In the genomic region with DNA sequence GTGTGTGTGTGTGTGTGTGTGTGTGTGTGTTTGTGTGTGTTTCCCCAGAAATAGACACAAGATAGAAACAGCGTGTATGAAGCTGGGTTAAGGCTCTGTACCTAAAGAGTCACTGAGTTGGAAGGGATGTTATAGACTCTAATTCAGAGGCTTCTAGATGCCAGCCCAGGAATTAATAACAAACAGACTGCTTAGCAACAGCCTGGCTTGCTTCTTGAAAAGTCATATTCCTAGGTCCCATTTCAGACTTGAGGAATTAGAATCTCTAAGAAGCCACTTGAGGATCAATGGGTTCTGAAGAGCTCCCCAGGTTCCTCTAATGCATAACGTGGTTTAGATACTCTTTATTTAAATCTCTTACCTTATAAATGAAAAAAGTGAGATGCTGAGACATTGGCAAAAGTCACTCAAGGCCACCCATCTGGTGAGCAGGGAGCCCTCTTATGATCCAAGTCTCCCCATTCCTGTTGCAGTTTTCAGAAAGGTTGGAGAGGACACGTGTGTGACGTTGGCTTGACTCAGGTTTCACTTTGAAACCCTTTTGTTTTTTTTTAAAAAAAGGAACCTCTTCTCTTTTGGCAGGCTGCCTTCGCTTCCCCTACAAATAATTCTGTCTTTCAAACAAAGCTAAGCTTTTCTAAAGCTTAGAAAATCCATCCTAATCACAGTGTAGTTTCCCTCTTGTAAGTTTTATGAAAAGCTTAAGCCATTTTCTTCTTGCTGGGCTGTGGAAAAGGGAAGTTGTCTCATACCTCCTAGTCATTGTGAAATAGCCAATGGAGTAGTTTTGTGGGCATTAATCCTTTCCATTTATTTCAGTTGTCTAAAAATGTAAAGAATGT, we compare ENCODE assay signal across 12 cellular contexts.
DNase-seq lines count a peak whose midpoint lies in the region; ATAC-seq and TF ChIP-seq lines count a peak whose summit lies in the region.
"Had no signal": no experiment of that assay in that cellular context is flagged by ENCODE, and none has a peak within 500 bp of the region (broad histone marks: within the 10 kb centered on the region; RNA-seq: fewer than 3 reads in every experiment).

No MANE protein-coding gene starts in this region.

- CTCF ChIA-PET in naive thymus-derived CD4-positive, alpha-beta T cell (lab: Charles Lee) = interaction anchor here (0.9 kb wide), 1 partner anchor 368 kb away, joined by 3 read pairs; no protein-coding TSS in a partner anchor

- no peaks in the 10 kb centered on the region for H3K27me3 ChIP-seq in naive thymus-derived CD4-positive, alpha-beta T cell (ENCODE audit: control insufficient read depth in 2 of 2, insufficient read depth in 2 of 2, low read length in 2 of 2)
- no peaks in the 10 kb centered on the region for H3K27me3 ChIP-seq in Peyer's patch
- H3K27me3 ChIP-seq: testis had no signal

- no peaks in the 10 kb centered on the region for H3K9me3 ChIP-seq in naive thymus-derived CD4-positive, alpha-beta T cell (ENCODE audit: control insufficient read depth in 2 of 3, low read length in 3 of 3)
- no peaks in the 10 kb centered on the region for H3K9me3 ChIP-seq in Peyer's patch
- H3K9me3 ChIP-seq: testis had no signal

- no peaks in the 10 kb centered on the region for H3K36me3 ChIP-seq in naive thymus-derived CD4-positive, alpha-beta T cell (ENCODE audit: control insufficient read depth in 2 of 3, insufficient read depth in 3 of 3, low read length in 3 of 3)
- H3K36me3 ChIP-seq in Peyer's patch = no peaks in the 10 kb centered on the region

- H3K27ac ChIP-seq in naive thymus-derived CD4-positive, alpha-beta T cell (ENCODE audit: low read depth, low read length) = no peak overlapping the region
- no peak overlapping the region for H3K27ac ChIP-seq in Peyer's patch
- H3K27ac ChIP-seq: testis had no signal

- no peak overlapping the region for H3K4me3 Mint-ChIP-seq in activated T-helper 2 cell treated with anti-CD3 and anti-CD28 coated beads, Interferon-gamma antibody, Interleukin-2, Interleukin-4, amounts not matched to agents 10 μg/mL and 5 μg/mL and 100 μg/mL, durations not matched to agents 14 hours and 24 hours and 36 hours (ENCODE audit: low read depth)
- H3K4me3 Mint-ChIP-seq in naive thymus-derived CD4-positive, alpha-beta T cell = peak overlapping the region in 8 of 10 donors; percentile 4 to 52 (median 22)

- DNase-seq in GF-D8 (lab: John Stamatoyannopoulos, UW) = peak; percentile 12
- peak; percentile 39 for DNase-seq in NCI-H1436 treated with DMSO at 0.1 percent for 48 hours (lab: John Stamatoyannopoulos, UW)
- DNase-seq in activated T-helper 2 cell treated with anti-CD3 and anti-CD28 coated beads, Interferon-gamma antibody, Interleukin-2, Interleukin-4, amounts not matched to agents 10 μg/mL and 5 μg/mL and 100 μg/mL, durations not matched to agents 14 hours and 24 hours and 36 hours (ENCODE audit: low spot score) = no peak
- DNase-seq in naive thymus-derived CD4-positive, alpha-beta T cell = no peak
- no peak for DNase-seq in Peyer's patch
- DNase-seq in inferior parietal cortex (ENCODE audit: extremely low spot score) = no peak
- no peak for DNase-seq in central memory CD4-positive, alpha-beta T cell
- no peak for DNase-seq in COLO668 (lab: John Stamatoyannopoulos, UW; ENCODE audit: unreplicated experiment)
- DNase-seq: effector CD4-positive, alpha-beta T cell; kidney; NK-92 treated with Interleukin-12 subunit alpha and Interleukin-12 subunit beta, amount 100 ng/mL, for 24 hours; testis had no signal

- no peak overlapping the region for H3K4me3 ChIP-seq in naive thymus-derived CD4-positive, alpha-beta T cell (ENCODE audit: low read length)
- H3K4me3 ChIP-seq in Peyer's patch = no peak overlapping the region
- H3K4me3 ChIP-seq: testis had no signal

- peaks cover 16% of the 10 kb centered on the region for H3K36me3 Mint-ChIP-seq in activated T-helper 2 cell treated with anti-CD3 and anti-CD28 coated beads, Interferon-gamma antibody, Interleukin-2, Interleukin-4, amounts not matched to agents 10 μg/mL and 5 μg/mL and 100 μg/mL, durations not matched to agents 14 hours and 24 hours and 36 hours (ENCODE audit: low read depth)
- H3K36me3 Mint-ChIP-seq in naive thymus-derived CD4-positive, alpha-beta T cell = peaks cover 0 to 23% (median 7%) of the 10 kb centered on the region in 5 donors

- no peak for TF ChIP-seq CTCF in Peyer's patch (IDR thresholded peaks at IDR 0.05)

- peak overlapping the region; percentile 79 for H3K27ac Mint-ChIP-seq in activated T-helper 2 cell treated with anti-CD3 and anti-CD28 coated beads, Interferon-gamma antibody, Interleukin-2, Interleukin-4, amounts not matched to agents 10 μg/mL and 5 μg/mL and 100 μg/mL, durations not matched to agents 14 hours and 24 hours and 36 hours
- H3K27ac Mint-ChIP-seq in naive thymus-derived CD4-positive, alpha-beta T cell = peak overlapping the region in 6 of 9 donors; percentile 18 to 53 (median 28)

- no peaks in the 10 kb centered on the region for H3K4me1 ChIP-seq in naive thymus-derived CD4-positive, alpha-beta T cell (ENCODE audit: control insufficient read depth in 2 of 2, insufficient read depth in 2 of 2, low read length in 2 of 2)
- H3K4me1 ChIP-seq in Peyer's patch = no peaks in the 10 kb centered on the region
- H3K4me1 ChIP-seq: testis had no signal

- intact Hi-C loops in activated T-helper 2 cell treated with anti-CD3 and anti-CD28 coated beads, Interferon-gamma antibody, Interleukin-2, Interleukin-4, amounts not matched to agents 10 μg/mL and 5 μg/mL and 100 μg/mL, durations not matched to agents 14 hours and 24 hours and 36 hours (cut with micrococcal nuclease) = no loop called here
- intact Hi-C loops in naive thymus-derived CD4-positive, alpha-beta T cell (cut with micrococcal nuclease) = no loop called here

- no peak for ATAC-seq in naive thymus-derived CD4-positive, alpha-beta T cell

- peaks cover 28% of the 10 kb centered on the region for H3K9me3 Mint-ChIP-seq in activated T-helper 2 cell treated with anti-CD3 and anti-CD28 coated beads, Interferon-gamma antibody, Interleukin-2, Interleukin-4, amounts not matched to agents 10 μg/mL and 5 μg/mL and 100 μg/mL, durations not matched to agents 14 hours and 24 hours and 36 hours
- peaks cover 0 to 20% (median 5%) of the 10 kb centered on the region in 11 donors for H3K9me3 Mint-ChIP-seq in naive thymus-derived CD4-positive, alpha-beta T cell

- no peaks in the 10 kb centered on the region for H3K27me3 Mint-ChIP-seq in activated T-helper 2 cell treated with anti-CD3 and anti-CD28 coated beads, Interferon-gamma antibody, Interleukin-2, Interleukin-4, amounts not matched to agents 10 μg/mL and 5 μg/mL and 100 μg/mL, durations not matched to agents 14 hours and 24 hours and 36 hours (ENCODE audit: low read depth)
- H3K27me3 Mint-ChIP-seq in naive thymus-derived CD4-positive, alpha-beta T cell = no peaks in the 10 kb centered on the region

- H3K4me1 Mint-ChIP-seq in activated T-helper 2 cell treated with anti-CD3 and anti-CD28 coated beads, Interferon-gamma antibody, Interleukin-2, Interleukin-4, amounts not matched to agents 10 μg/mL and 5 μg/mL and 100 μg/mL, durations not matched to agents 14 hours and 24 hours and 36 hours (ENCODE audit: low read depth) = peaks cover 7% of the 10 kb centered on the region
- peaks cover 6 to 13% (median 10%) of the 10 kb centered on the region in 7 donors for H3K4me1 Mint-ChIP-seq in naive thymus-derived CD4-positive, alpha-beta T cell

- no peak for TF ChIP-seq POLR2A in Peyer's patch (IDR thresholded peaks at IDR 0.05)

- POLR2A ChIA-PET in naive thymus-derived CD4-positive, alpha-beta T cell (lab: Charles Lee) = interaction anchor here (0.7 kb wide), 1 partner anchor 13 kb away, joined by 3 read pairs; no protein-coding TSS in a partner anchor

Comparison
In these comparisons a context has a peak if more than half of its experiments do, and no peak if none do; other contexts are left out.
1. DNase-seq: peak in GF-D8 (single experiment) and NCI-H1436 treated with DMSO at 0.1 percent for 48 hours (single experiment); none in activated T-helper 2 cell treated with anti-CD3 and anti-CD28 coated beads, Interferon-gamma antibody, Interleukin-2, Interleukin-4, amounts not matched to agents 10 μg/mL and 5 μg/mL and 100 μg/mL, durations not matched to agents 14 hours and 24 hours and 36 hours (single experiment), naive thymus-derived CD4-positive, alpha-beta T cell (0 of 9), Peyer's patch (0 of 3), inferior parietal cortex (single experiment), central memory CD4-positive, alpha-beta T cell (single experiment) and COLO668 (single experiment).